Comparison of ENCODE assay signal across 15 cellular contexts in the genomic region with DNA sequence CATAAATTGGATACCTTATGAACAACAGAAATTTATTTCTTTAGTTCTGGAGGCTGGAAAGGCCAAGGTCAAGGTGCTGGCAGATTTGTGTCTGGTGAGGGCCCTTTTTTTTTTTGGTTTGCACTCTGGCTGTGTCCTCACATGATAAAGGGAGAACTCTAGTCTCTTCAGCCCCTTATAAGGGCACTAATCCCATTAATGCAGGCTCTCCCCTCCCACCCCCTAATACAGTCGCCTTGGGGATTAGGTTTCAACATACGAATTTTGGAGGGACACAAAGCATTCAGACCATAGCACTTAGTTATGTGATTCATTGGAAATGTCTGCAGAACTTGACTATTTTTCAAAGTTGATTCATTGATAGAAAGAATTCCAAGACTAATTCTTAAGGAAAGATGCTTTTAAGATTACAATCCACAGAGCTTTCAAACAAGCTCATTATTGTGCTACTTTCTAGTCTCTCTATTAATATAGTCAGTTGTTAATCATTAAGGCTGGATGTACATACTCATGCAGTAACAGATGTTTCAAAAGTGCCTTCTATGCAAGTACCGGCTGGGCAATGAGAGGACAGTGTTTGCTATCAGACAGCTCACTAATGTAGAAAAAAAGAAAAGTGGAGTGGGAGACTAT.
A peak's percentile ranks its signal among the peaks of the same experiment; 100 is the strongest.
DNase-seq lines count a peak whose midpoint lies in the region; ATAC-seq, FAIRE-seq and TF ChIP-seq lines count a peak whose summit lies in the region.
"Had no signal": no experiment of that assay in that cellular context is flagged by ENCODE, and none has a peak within 500 bp of the region (broad histone marks: within the 10 kb centered on the region; RNA-seq: fewer than 3 reads in every experiment).

No MANE protein-coding gene starts in this region.

- no peaks in the 10 kb centered on the region for H3K36me3 ChIP-seq in GM12878 (ENCODE audit: control insufficient read depth in 2 of 2, insufficient read depth in 2 of 2, low read length in 1 of 2)
- H3K36me3 ChIP-seq: cardiac muscle cell had no signal

- no peak for TF ChIP-seq EP300 in GM12878 (IDR thresholded peaks at IDR 0.05; ENCODE audit: borderline replicate concordance in 1 of 2, control insufficient read depth in 1 of 2, low read depth in 2 of 2, low read length in 2 of 2)

- DNase-seq in EH (ENCODE audit: low read depth), result peak; percentile 26
- DNase-seq in GM12878 (ENCODE audit: low read depth, low spot score), result no peak
- no peak for DNase-seq in stimulated activated CD4-positive, alpha-beta T cell treated with anti-CD3 and anti-CD28 coated beads, Interleukin-2, amount 100 ng/mL, for 48 hours
- DNase-seq in activated gamma-delta T cell treated with Interleukin-2 at 50 U/mL for 16 hours, result no peak
- DNase-seq in NCI-H146 (lab: John Stamatoyannopoulos, UW), result no peak
- no peak for DNase-seq in stimulated activated CD4-positive, alpha-beta T cell treated with anti-CD3 and anti-CD28 coated beads, Interleukin-4, amount 100 ng/mL, for 4 hours
- DNase-seq: activated CD4-positive, alpha-beta T cell treated with anti-CD3 and anti-CD28 coated beads, Interleukin-2, amount 50 U/mL, for 1 hour; activated naive CD8-positive, alpha-beta T cell treated with anti-CD3 and anti-CD28 coated beads, Interleukin-2, amount 50 U/mL, for 24 hours; activated T-cell treated with anti-CD3 and anti-CD28 coated beads, Interleukin-2, amount 50 U/mL, for 4 hours; kidney; SIG-M5 had no signal

- POLR2A ChIA-PET in GM12878 (lab: Charles Lee), result interaction anchor here (0.6 to 1.2 kb wide), 3 partner anchors 9 to 36 kb away, joined by 3 to 4 read pairs (median 3); no protein-coding TSS in a partner anchor

- in situ Hi-C loops in GM12878 (cut with MboI), result no loop called here

- SMC1A ChIA-PET in GM12878 (lab: Charles Lee; ENCODE audit: uncharacterized antibody, unreplicated experiment), result interaction anchor here (1.0 to 1.4 kb wide), 4 partner anchors 9 to 42 kb away, joined by 3 read pairs; no protein-coding TSS in a partner anchor

- intact Hi-C loops in GM12878 (cut with micrococcal nuclease; ENCODE audit: unreplicated experiment), result no loop called here

- no peaks in the 10 kb centered on the region for H3K9me3 ChIP-seq in GM12878 (replicated peaks; ENCODE audit: control insufficient read depth, insufficient read depth, low read length)
- H3K9me3 ChIP-seq: heart left ventricle had no signal

- no peak overlapping the region for H2AFZ ChIP-seq in GM12878 (ENCODE audit: control insufficient read depth, low read depth, low read length)

- H3K4me3 ChIP-seq in GM12878, result no peak overlapping the region
- H3K4me3 ChIP-seq: cardiac muscle cell, heart left ventricle had no signal

- no peak for TF ChIP-seq POLR2A in GM12878 (IDR thresholded peaks at IDR 0.05; ENCODE audit: low read depth, low read length)

- CTCF ChIA-PET in GM12878 (lab: Yijun Ruan, JAX), result interaction anchor here (1.7 kb wide), 1 partner anchor 9 kb away, joined by 6 read pairs; no protein-coding TSS in a partner anchor

- H3K4me1 ChIP-seq in GM12878 (ENCODE audit: control insufficient read depth, insufficient read depth, low read length), result peaks cover 5% of the 10 kb centered on the region
- H3K4me1 ChIP-seq: heart left ventricle had no signal

- no peaks in the 10 kb centered on the region for H3K27me3 ChIP-seq in GM12878 (replicated peaks in 1 of 2; ENCODE audit: control insufficient read depth in 2 of 2, insufficient read depth in 2 of 2, low read length in 1 of 2)
- H3K27me3 ChIP-seq: cardiac muscle cell, heart left ventricle had no signal

- WGBS in GM12878 (ENCODE audit: insufficient coverage, insufficient replicate concordance, low lambda C conversion rate, missing lambda C conversion rate), result 97% methylated on average over 3 of the region's 3 CpGs

- H4K20me1 ChIP-seq in GM12878 (ENCODE audit: control insufficient read depth, insufficient read depth), result no peaks in the 10 kb centered on the region

- H3K4me2 ChIP-seq in GM12878 (ENCODE audit: control insufficient read depth, insufficient read depth), result no peak overlapping the region

- TF ChIP-seq RAD21 in GM12878 (IDR thresholded peaks at IDR 0.05; ENCODE audit: insufficient read depth, low read depth, low read length), result no peak

- TF ChIP-seq CTCF in GM12878 (IDR thresholded peaks at IDR 0.05 in 2 of 3, conservative IDR thresholded peaks at IDR 0.05 in 1 of 3; ENCODE audit: control insufficient read depth in 2 of 3, extremely low read depth in 1 of 3, insufficient read depth in 1 of 3, low read depth in 3 of 3, low read length in 3 of 3), result no peak

- RAD21 ChIA-PET in GM12878 (lab: Charles Lee; ENCODE audit: unreplicated experiment), result no interaction called here

- ATAC-seq in GM19467 (IDR thresholded peaks at IDR 0.05; ENCODE audit: unreplicated experiment) (peak; percentile 73), HG03175 (IDR thresholded peaks at IDR 0.05; ENCODE audit: unreplicated experiment) (peak; percentile 69), GM12878 (peak; percentile 36; the same call in 2 of the 3 replicates)
- ATAC-seq: activated naive CD8-positive, alpha-beta T cell treated with anti-CD3 and anti-CD28 coated beads, Interleukin-2, amount 50 U/mL, for 24 hours; activated T-cell treated with anti-CD3 and anti-CD28 coated beads, Interleukin-2, amount 50 U/mL, for 4 hours; heart left ventricle had no signal

- FAIRE-seq in GM12878 (lab: Jason Lieb, UNC), result no peak
- FAIRE-seq: kidney had no signal

- no peaks in the 10 kb centered on the region for H3K79me2 ChIP-seq in GM12878 (ENCODE audit: control insufficient read depth, insufficient read depth, low read length)

- H3K27ac ChIP-seq in GM12878 (ENCODE audit: control insufficient read depth, insufficient read depth), result no peak overlapping the region
- H3K27ac ChIP-seq: cardiac muscle cell, heart left ventricle had no signal

- no TSS peak for BruUV-seq in GM12878 (replicated peaks; lab: Mats Ljungman, UMichigan)

- H3K9ac ChIP-seq in GM12878 (ENCODE audit: control insufficient read depth, insufficient read depth, low read length), result no peak overlapping the region

TF ChIP-seq in GM12878, 131 proteins besides CTCF, POLR2A, EP300 and RAD21 (continues in another document):
- no peak for TF ChIP-seq CBX3 (IDR thresholded peaks at IDR 0.05; ENCODE audit: borderline replicate concordance, low read depth)
- TF ChIP-seq HDAC2 (IDR thresholded peaks at IDR 0.05), result no peak
- no peak for TF ChIP-seq NFXL1 (IDR thresholded peaks at IDR 0.05; ENCODE audit: borderline replicate concordance)
- TF ChIP-seq, protein P1, sequence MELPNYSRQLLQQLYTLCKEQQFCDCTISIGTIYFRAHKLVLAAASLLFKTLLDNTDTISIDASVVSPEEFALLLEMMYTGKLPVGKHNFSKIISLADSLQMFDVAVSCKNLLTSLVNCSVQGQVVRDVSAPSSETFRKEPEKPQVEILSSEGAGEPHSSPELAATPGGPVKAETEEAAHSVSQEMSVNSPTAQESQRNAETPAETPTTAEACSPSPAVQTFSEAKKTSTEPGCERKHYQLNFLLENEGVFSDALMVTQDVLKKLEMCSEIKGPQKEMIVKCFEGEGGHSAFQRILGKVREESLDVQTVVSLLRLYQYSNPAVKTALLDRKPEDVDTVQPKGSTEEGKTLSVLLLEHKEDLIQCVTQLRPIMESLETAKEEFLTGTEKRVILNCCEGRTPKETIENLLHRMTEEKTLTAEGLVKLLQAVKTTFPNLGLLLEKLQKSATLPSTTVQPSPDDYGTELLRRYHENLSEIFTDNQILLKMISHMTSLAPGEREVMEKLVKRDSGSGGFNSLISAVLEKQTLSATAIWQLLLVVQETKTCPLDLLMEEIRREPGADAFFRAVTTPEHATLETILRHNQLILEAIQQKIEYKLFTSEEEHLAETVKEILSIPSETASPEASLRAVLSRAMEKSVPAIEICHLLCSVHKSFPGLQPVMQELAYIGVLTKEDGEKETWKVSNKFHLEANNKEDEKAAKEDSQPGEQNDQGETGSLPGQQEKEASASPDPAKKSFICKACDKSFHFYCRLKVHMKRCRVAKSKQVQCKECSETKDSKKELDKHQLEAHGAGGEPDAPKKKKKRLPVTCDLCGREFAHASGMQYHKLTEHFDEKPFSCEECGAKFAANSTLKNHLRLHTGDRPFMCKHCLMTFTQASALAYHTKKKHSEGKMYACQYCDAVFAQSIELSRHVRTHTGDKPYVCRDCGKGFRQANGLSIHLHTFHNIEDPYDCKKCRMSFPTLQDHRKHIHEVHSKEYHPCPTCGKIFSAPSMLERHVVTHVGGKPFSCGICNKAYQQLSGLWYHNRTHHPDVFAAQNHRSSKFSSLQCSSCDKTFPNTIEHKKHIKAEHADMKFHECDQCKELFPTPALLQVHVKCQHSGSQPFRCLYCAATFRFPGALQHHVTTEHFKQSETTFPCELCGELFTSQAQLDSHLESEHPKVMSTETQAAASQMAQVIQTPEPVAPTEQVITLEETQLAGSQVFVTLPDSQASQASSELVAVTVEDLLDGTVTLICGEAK (IDR thresholded peaks at IDR 0.05; ENCODE audit: borderline replicate concordance), result no peak
- no peak for TF ChIP-seq E2F8 (IDR thresholded peaks at IDR 0.05; ENCODE audit: low read depth, partially characterized antibody)
- no peak for TF ChIP-seq BMI1 (IDR thresholded peaks at IDR 0.05; ENCODE audit: borderline replicate concordance)
